8 cellular contexts compared by ENCODE assay signal in genomic region chr19:1274852-1275259, GRCh38. TPM values are rescaled to one million over a fixed set of nuclear protein-coding genes. Genes with fewer than 3 reads are reported as not detected.
DNase-seq lines count a peak whose midpoint lies in the region; ATAC-seq and TF ChIP-seq lines count a peak whose summit lies in the region.

No MANE protein-coding gene starts in this region.

- peak overlapping the region; percentile 77 for H3K4me3 Mint-ChIP-seq in MCF 10A (ENCODE audit: unreplicated experiment)
- peak overlapping the region; percentile 75 for H3K4me3 Mint-ChIP-seq in memory B cell

- DNase-seq in AG04449 (ENCODE audit: low read depth, low spot score) (no peak), HL-60 (ENCODE audit: low read depth in 1 of 2, low spot score in 1 of 2) (peak in 1 of 2 experiments; percentile 34), MCF 10A (ENCODE audit: unreplicated experiment) (no peak), memory B cell (ENCODE audit: low spot score in 2 of 2) (no peak), uterus (no peak), NCI-H128 (lab: John Stamatoyannopoulos, UW; ENCODE audit: unreplicated experiment) (no peak), mesenteric fat pad (ENCODE audit: low spot score) (no peak), GF-D8 (lab: John Stamatoyannopoulos, UW) (no peak)

- peaks cover 75% of the 10 kb centered on the region for H3K36me3 Mint-ChIP-seq in MCF 10A (ENCODE audit: insufficient read depth, unreplicated experiment)
- peaks cover 36% of the 10 kb centered on the region for H3K36me3 Mint-ChIP-seq in memory B cell

- H3K4me1 ChIP-seq in uterus, result peaks cover 15 to 51% of the 10 kb centered on the region in 2 donors

- H3K27me3 ChIP-seq in HL-60 (ENCODE audit: insufficient read depth, poor library complexity, severe bottlenecking) (no peaks in the 10 kb centered on the region), uterus (no peaks in the 10 kb centered on the region)

- H3K9me3 Mint-ChIP-seq in MCF 10A (ENCODE audit: unreplicated experiment) (no peaks in the 10 kb centered on the region), memory B cell (no peaks in the 10 kb centered on the region)

- H3K36me3 ChIP-seq in uterus, result no peaks in the 10 kb centered on the region

- peak overlapping the region; percentile 53 for H3K4me3 ChIP-seq in AG04449 (ENCODE audit: low read depth, low read length)
- peak overlapping the region; percentile 61 for H3K4me3 ChIP-seq in HL-60 (replicated peaks; ENCODE audit: insufficient read depth, low read length)
- peak overlapping the region; percentile 65 to 71 for H3K4me3 ChIP-seq in uterus

- ATAC-seq in memory B cell (ENCODE audit: low read depth), result no peak

- H3K27ac Mint-ChIP-seq in MCF 10A (ENCODE audit: low read depth, unreplicated experiment) (no peak overlapping the region), memory B cell (peak overlapping the region; percentile 91)

- CTCF ChIA-PET in AG04449 (lab: Yijun Ruan, JAX) (interaction anchor here (0.9 to 4.3 kb wide), 4 partner anchors 8 to 34 kb away, joined by 3 to 46 read pairs (median 8); no protein-coding TSS in a partner anchor), MCF 10A (lab: Yijun Ruan, JAX) (interaction anchor here (0.6 to 1.9 kb wide), 3 partner anchors 31 to 180 kb away, joined by 3 to 20 read pairs (median 3); no protein-coding TSS in a partner anchor)

- no TSS peak for BruUV-seq in MCF 10A (replicated peaks; lab: Mats Ljungman, UMichigan)

- H3K4me1 Mint-ChIP-seq in MCF 10A (ENCODE audit: insufficient read depth, unreplicated experiment), result peaks cover 14% of the 10 kb centered on the region
- peaks cover 34% of the 10 kb centered on the region for H3K4me1 Mint-ChIP-seq in memory B cell

- TF ChIP-seq POLR2A in uterus (IDR thresholded peaks at IDR 0.05), result no peak

- POLR2A ChIA-PET in AG04449 (lab: Yijun Ruan, JAX), result interaction anchor here (0.6 to 2.5 kb wide), 9 partner anchors 9 to 193 kb away, joined by 3 to 12 read pairs (median 5); a partner anchor contains a TSS
- POLR2A ChIA-PET in MCF 10A (lab: Yijun Ruan, JAX), result interaction anchor here (0.6 to 1.9 kb wide), 25 partner anchors 9 to 785 kb away, joined by 3 to 21 read pairs (median 4); partner anchors contain the start of gene ATP5F1D

- intact Hi-C loops in MCF 10A (cut with micrococcal nuclease), result loop anchor here (5.0 to 10.0 kb wide), 2 partner anchors 110 to 237 kb away; partner anchors contain the start of genes ADAMTSL5 and NDUFS7
- intact Hi-C loops in uterus (cut with DNase I; ENCODE audit: low total_unique reads), result no loop called here

- no peaks in the 10 kb centered on the region for H3K27me3 Mint-ChIP-seq in MCF 10A (ENCODE audit: insufficient read depth, unreplicated experiment)
- no peaks in the 10 kb centered on the region for H3K27me3 Mint-ChIP-seq in memory B cell

- peak overlapping the region; percentile 100 for H3K27ac ChIP-seq in HL-60 (replicated peaks)
- peak overlapping the region; percentile 98 for H3K27ac ChIP-seq in uterus

- TF ChIP-seq CTCF in AG04449 (IDR thresholded peaks at IDR 0.05; ENCODE audit: insufficient read depth, low read length, missing control alignments) (no peak), HL-60 (IDR thresholded peaks at IDR 0.05; ENCODE audit: insufficient read depth, low read length) (no peak), MCF 10A (IDR thresholded peaks at IDR 0.05; ENCODE audit: unreplicated experiment) (no peak), uterus (IDR thresholded peaks at IDR 0.05) (peak in 1 of 4 experiments; percentile 0)

- H3K9me3 ChIP-seq in uterus, result no peaks in the 10 kb centered on the region

RNA-seq across cellular contexts. Expression of gene FAM174C, which starts 0.5 kb away (rescaled TPM):
- 71.0 and 85.2 TPM in 2 replicates for total RNA-seq in MCF 10A (2022)
- total RNA-seq in uterus, result 10 to 100 TPM in 2 of 4 donors, 1 to 10 TPM in 2; 2.1 to 24.3 (median 7.1) TPM
- total RNA-seq in mesenteric fat pad, result 53.2 TPM

RNA-seq across cellular contexts. Expression of gene CIRBP, which starts 5.7 kb away (rescaled TPM):
- 316 and 362 TPM in 2 replicates for total RNA-seq in MCF 10A (2022)
- 100 to 1,000 TPM; 235 to 950 (median 535) TPM for total RNA-seq in uterus
- 243 TPM for total RNA-seq in mesenteric fat pad

RNA-seq across cellular contexts. Expression of gene EFNA2, which starts 10.8 kb away (rescaled TPM):
- total RNA-seq in MCF 10A (2022) (not detected in 2 replicates), uterus (under 1 TPM in 1 of 4 donors, not detected in 3; 0.76 TPM), mesenteric fat pad (not detected)

RNA-seq across cellular contexts. Expression of gene MIDN, which starts 26.5 kb away (rescaled TPM):
- 73.6 and 96.9 TPM in 2 replicates for total RNA-seq in MCF 10A (2022)
- total RNA-seq in uterus, result 100 to 1,000 TPM in 1 of 4 donors, 10 to 100 TPM in 2, under 1 TPM in 1; 0.77 to 108 (median 15.0) TPM
- 156 TPM for total RNA-seq in mesenteric fat pad

RNA-seq across cellular contexts. Expression of gene ATP5F1D, which starts 33.3 kb away (rescaled TPM):
- 256 and 258 TPM in 2 replicates for total RNA-seq in MCF 10A (2022)
- 100 to 1,000 TPM in 2 of 4 donors, 10 to 100 TPM in 1, 1 to 10 TPM in 1; 4.7 to 164 (median 68.9) TPM for total RNA-seq in uterus
- total RNA-seq in mesenteric fat pad, result 189 TPM
